ENCODE assay signal across 8 cellular contexts in the genomic region with DNA sequence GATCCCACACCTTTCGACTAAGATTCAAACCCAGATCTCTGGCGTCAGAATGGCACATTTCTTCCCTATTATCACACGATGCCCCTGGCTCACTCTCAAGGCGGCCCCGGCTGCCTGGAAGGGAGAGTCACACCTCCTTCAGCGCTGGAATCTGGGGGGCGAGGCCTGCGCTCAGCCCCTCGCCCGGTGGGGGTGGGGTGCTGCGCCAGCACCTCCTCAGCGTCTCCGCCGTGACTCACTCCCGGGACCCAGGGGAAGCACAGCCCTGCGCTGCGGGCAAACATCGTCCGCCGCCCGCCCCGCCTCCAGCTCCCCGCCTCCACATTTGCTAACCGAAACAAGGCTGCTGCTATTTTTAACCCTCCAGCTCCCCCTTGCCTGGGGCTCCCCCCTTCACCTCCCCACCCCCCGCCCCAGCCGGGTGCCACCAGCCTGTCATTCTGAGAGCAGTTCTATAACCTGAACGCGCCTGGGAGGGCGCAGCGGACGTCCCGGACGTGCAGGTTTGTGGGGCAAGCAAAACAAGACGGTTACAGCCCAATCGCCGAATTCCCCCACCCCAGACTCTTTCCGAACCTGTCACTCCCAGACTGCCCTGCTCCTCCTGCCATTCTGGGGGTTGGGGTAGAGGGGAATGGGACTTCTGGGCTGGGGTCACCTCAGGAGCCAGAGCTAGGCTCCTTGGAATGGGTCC. TPM values are rescaled to one million over a fixed set of nuclear protein-coding genes. Genes with fewer than 3 reads are reported as not detected.
DNase-seq lines count a peak whose midpoint lies in the region; ATAC-seq and TF ChIP-seq lines count a peak whose summit lies in the region.

No MANE protein-coding gene starts in this region.

- no TSS peak for BruUV-seq in HCT116 (replicated peaks; lab: Mats Ljungman, UMichigan)

- CTCF ChIA-PET in HCT116 (lab: Charles Lee), result interaction anchor here (1.2 to 3.7 kb wide), 4 partner anchors 8 to 25 kb away, joined by 3 to 20 read pairs (median 7); no protein-coding TSS in a partner anchor

- no peaks in the 10 kb centered on the region for H4K20me1 ChIP-seq in HCT116 (ENCODE audit: insufficient read depth)

- H3K4me2 ChIP-seq in HCT116 (ENCODE audit: low read length), result peak overlapping the region; percentile 97

- peak; percentile 95 for DNase-seq in GM06990 (ENCODE audit: extremely low read depth, insufficient read length)
- no peak for DNase-seq in HCT116 (ENCODE audit: low read depth, low spot score)
- DNase-seq in MV-4-11 (lab: John Stamatoyannopoulos, UW), result peak; percentile 87
- peak; percentile 95 to 96 for DNase-seq in activated CD4-positive, alpha-beta T cell treated with anti-CD3 and anti-CD28 coated beads, Interleukin-2, amount 50 U/mL, for 48 hours
- peak in 9 of 10 donors; percentile 37 to 88 (median 71) for DNase-seq in dorsolateral prefrontal cortex
- peak; percentile 76 to 86 for DNase-seq in memory B cell (ENCODE audit: low spot score in 2 of 2)
- peak; percentile 89 for DNase-seq in stimulated activated CD8-positive, alpha-beta memory T cell treated with anti-CD3 and anti-CD28 coated beads, Interleukin-12 subunit alpha, Interleukin-12 subunit beta, amount 100 ng/mL, for 24 hours (ENCODE audit: extremely low read depth)
- DNase-seq in NCI-H1930 (lab: John Stamatoyannopoulos, UW), result no peak

- no peak for TF ChIP-seq POLR2A in HCT116 (IDR thresholded peaks at IDR 0.05; ENCODE audit: borderline replicate concordance, extremely low read depth, insufficient read depth, insufficient read length)

- H3K27ac Mint-ChIP-seq in memory B cell, result peak overlapping the region; percentile 94

- H3K27me3 ChIP-seq in GM06990 (replicated peaks; ENCODE audit: control insufficient read depth, insufficient read depth, low read length) (no peaks in the 10 kb centered on the region), HCT116 (ENCODE audit: insufficient read depth, low read length) (no peaks in the 10 kb centered on the region), dorsolateral prefrontal cortex (no peaks in the 10 kb centered on the region)

- no peak overlapping the region for H2AFZ ChIP-seq in HCT116 (ENCODE audit: low read depth, low read length, poor library complexity, severe bottlenecking)

- peak overlapping the region; percentile 64 for H3K4me3 ChIP-seq in GM06990 (replicated peaks; ENCODE audit: low read depth, low read length)
- peak overlapping the region; percentile 49 to 59 for H3K4me3 ChIP-seq in HCT116 (replicated peaks in 1 of 2; ENCODE audit: low read depth in 1 of 2, low read length in 2 of 2)
- peak overlapping the region; percentile 9 to 69 (median 52) for H3K4me3 ChIP-seq in dorsolateral prefrontal cortex

- peak overlapping the region; percentile 79 for H3K27ac ChIP-seq in HCT116 (ENCODE audit: low read depth, low read length)
- H3K27ac ChIP-seq in dorsolateral prefrontal cortex, result peak overlapping the region in 58 of 59 donors; percentile 66 to 98 (median 92)

- RAD21 ChIA-PET in HCT116 (lab: Charles Lee; ENCODE audit: low non-redundant PET in 1 of 2, low total read pairs in 2 of 2, uncharacterized antibody in 2 of 2, unreplicated experiment in 2 of 2), result interaction anchor here (0.6 to 1.6 kb wide), 4 partner anchors 25 to 34 kb away, joined by 3 to 4 read pairs (median 3); no protein-coding TSS in a partner anchor

- TF ChIP-seq CTCF in GM06990 (IDR thresholded peaks at IDR 0.05; ENCODE audit: insufficient read depth, low read length, poor library complexity, severe bottlenecking) (peak; percentile 35), HCT116 (IDR thresholded peaks at IDR 0.05 in 2 of 3, conservative IDR thresholded peaks at IDR 0.05 in 1 of 3; ENCODE audit: borderline replicate concordance in 1 of 3, insufficient read depth in 1 of 3, low read depth in 2 of 3, low read length in 2 of 3) (no peak), dorsolateral prefrontal cortex (IDR thresholded peaks at IDR 0.05 in 54 of 56, conservative IDR thresholded peaks at IDR 0.05 in 2 of 56; ENCODE audit: low read depth in 1 of 56, partially characterized antibody in 56 of 56) (peak in 2 of 56 donors; percentile 6 to 13)

- peak overlapping the region; percentile 67 for H3K9ac ChIP-seq in HCT116 (ENCODE audit: low read length)

- H3K9me2 ChIP-seq in HCT116 (ENCODE audit: insufficient read depth), result no peaks in the 10 kb centered on the region

- no peaks in the 10 kb centered on the region for H3K36me3 Mint-ChIP-seq in memory B cell

- H3K9me3 ChIP-seq in HCT116 (ENCODE audit: control insufficient read depth in 1 of 2, insufficient read depth in 1 of 2, low read depth in 1 of 2, low read length in 2 of 2), result no peaks in the 10 kb centered on the region

- peaks cover 51 to 100% of the 10 kb centered on the region in 2 experiments for H3K4me1 ChIP-seq in HCT116 (ENCODE audit: control insufficient read depth in 1 of 2, insufficient read depth in 2 of 2, low read length in 2 of 2)

- H3K4me1 Mint-ChIP-seq in memory B cell, result peaks cover 65% of the 10 kb centered on the region

- no peaks in the 10 kb centered on the region for H3K27me3 Mint-ChIP-seq in memory B cell

- peak overlapping the region; percentile 92 for H3K4me3 Mint-ChIP-seq in memory B cell

- no peaks in the 10 kb centered on the region for H3K9me3 Mint-ChIP-seq in memory B cell

- H3K79me2 ChIP-seq in HCT116 (ENCODE audit: insufficient read depth, low read length), result peaks cover 98% of the 10 kb centered on the region

- no peak for TF ChIP-seq RAD21 in HCT116 (IDR thresholded peaks at IDR 0.05; ENCODE audit: low read depth)

- intact Hi-C loops in HCT116 (cut with micrococcal nuclease), result no loop called here
- intact Hi-C loops in dorsolateral prefrontal cortex (cut with DNase I), result no loop called here

- POLR2A ChIA-PET in HCT116 (lab: Charles Lee), result interaction anchor here (2.2 kb wide), 1 partner anchor 16 kb away, joined by 8 read pairs; no protein-coding TSS in a partner anchor

- ATAC-seq in HCT116 (peak; percentile 79), memory B cell (ENCODE audit: low read depth) (peak; percentile 74)

- H3K36me3 ChIP-seq in GM06990 (ENCODE audit: control insufficient read depth, insufficient read depth, low read length), result no peaks in the 10 kb centered on the region
- no peaks in the 10 kb centered on the region for H3K36me3 ChIP-seq in HCT116 (ENCODE audit: control insufficient read depth in 1 of 2, insufficient read depth in 2 of 2, low read length in 2 of 2)

TF ChIP-seq in HCT116, 20 proteins besides CTCF, POLR2A, EP300 and RAD21:
- peak; percentile 47; the same call in 1 of the 2 replicates for TF ChIP-seq POLR2AphosphoS5 (IDR thresholded peaks at IDR 0.05; ENCODE audit: low read depth, low read length)
- peak; percentile 37 for TF ChIP-seq YY1 (IDR thresholded peaks at IDR 0.05; ENCODE audit: extremely low read depth, insufficient replicate concordance, low read depth, low read length)
- no peak for TF ChIP-seq SP1 (IDR thresholded peaks at IDR 0.05; ENCODE audit: low read depth)
- no peak for TF ChIP-seq TCF7L2 (IDR thresholded peaks at IDR 0.05; ENCODE audit: borderline replicate concordance, extremely low read depth, insufficient read depth, insufficient read length)

RNA-seq across cellular contexts. Expression of a gene that starts 6.8 kb away (rescaled TPM):
- total RNA-seq in HCT116 (2021; ENCODE audit: unreplicated experiment) (38.1 TPM), dorsolateral prefrontal cortex (10 to 100 TPM; 25.9 to 77.6 (median 46.8) TPM)
- polyA plus RNA-seq in HCT116 (2012), result 23.3 and 24.6 TPM in 2 replicates

RNA-seq across cellular contexts. Expression of a gene that starts 39.9 kb away (rescaled TPM):
- 20.0 TPM for total RNA-seq in HCT116 (2021; ENCODE audit: unreplicated experiment)
- polyA plus RNA-seq in HCT116 (2012), result 12.2 and 15.7 TPM in 2 replicates
- total RNA-seq in dorsolateral prefrontal cortex, result 100 to 1,000 TPM in 84 of 120 experiments, 10 to 100 TPM in 36; 71.9 to 264 (median 114) TPM

RNA-seq across cellular contexts. Expression of a gene that starts 54.3 kb away (rescaled TPM):
- total RNA-seq in HCT116 (2021; ENCODE audit: unreplicated experiment), result 1.8 TPM
- polyA plus RNA-seq in HCT116 (2012), result 1.1 and 1.9 TPM in 2 replicates
- total RNA-seq in dorsolateral prefrontal cortex, result 100 to 1,000 TPM in 51 of 120 experiments, 10 to 100 TPM in 69; 33.3 to 206 (median 93.7) TPM

Comparison
In these comparisons a context has a peak if more than half of its experiments do, and no peak if none do; other contexts are left out.
1. DNase-seq: peak in GM06990 (single experiment), MV-4-11 (single experiment), activated CD4-positive, alpha-beta T cell treated with anti-CD3 and anti-CD28 coated beads, Interleukin-2, amount 50 U/mL, for 48 hours (2 of 2), dorsolateral prefrontal cortex (9 of 10), memory B cell (2 of 2) and stimulated activated CD8-positive, alpha-beta memory T cell treated with anti-CD3 and anti-CD28 coated beads, Interleukin-12 subunit alpha, Interleukin-12 subunit beta, amount 100 ng/mL, for 24 hours (single experiment); none in HCT116 (single experiment) and NCI-H1930 (0 of 2).
2. RNA of a gene that starts 54.3 kb away (total RNA-seq): 33.3 to 206 TPM in dorsolateral prefrontal cortex; 1.8 TPM in HCT116 (single experiment); every median in the first group is over 10 times any median in the second.
3. Peak in every context shown above with its lines, with median percentiles within 50 percentile points of each other: H3K4me3 ChIP-seq.